ENCODE assay signal across 8 cellular contexts in genomic region chr15:45200001-45200798, GRCh38. TPM values are rescaled to one million over a fixed set of nuclear protein-coding genes. Genes with fewer than 3 reads are reported as not detected.
DNase-seq lines count a peak whose midpoint lies in the region; ATAC-seq and TF ChIP-seq lines count a peak whose summit lies in the region.

No MANE protein-coding gene starts in this region.

- H3K36me3 ChIP-seq in Panc1 (ENCODE audit: control insufficient read depth, insufficient read depth, low read length) = no peaks in the 10 kb centered on the region

- CTCF ChIA-PET in Panc1 (lab: Charles Lee) = interaction anchor here (0.6 to 1.1 kb wide), 5 partner anchors 37 to 1618 kb away, joined by 4 to 6 read pairs (median 5); no protein-coding TSS in a partner anchor

- TF ChIP-seq CTCF in Panc1 (IDR thresholded peaks at IDR 0.05) (no peak), fibroblast of pulmonary artery (IDR thresholded peaks at IDR 0.05; ENCODE audit: low read length, missing control alignments) (no peak), nephron progenitor cell (IDR thresholded peaks at IDR 0.05) (no peak)

- H3K27me3 Mint-ChIP-seq in activated T-cell treated with anti-CD3 and anti-CD28 coated beads, Interleukin-2, amount 50 U/mL, for 72 hours (ENCODE audit: low read depth) = no peaks in the 10 kb centered on the region
- H3K27me3 Mint-ChIP-seq in nephron progenitor cell (ENCODE audit: low read depth, poor library complexity) = peaks cover 10% of the 10 kb centered on the region

- H3K4me3 ChIP-seq in Panc1 (ENCODE audit: low read depth in 2 of 2, low read length in 2 of 2) = peak overlapping the region; percentile 86 to 100
- peak overlapping the region; percentile 87 for H3K4me3 ChIP-seq in fibroblast of pulmonary artery (replicated peaks; ENCODE audit: low read depth, low read length)

- TSS peak; percentile 100 for BruUV-seq in Panc1 (replicated peaks; lab: Mats Ljungman, UMichigan)

- no peak overlapping the region for H3K4me3 Mint-ChIP-seq in activated T-cell treated with anti-CD3 and anti-CD28 coated beads, Interleukin-2, amount 50 U/mL, for 72 hours
- no peak overlapping the region for H3K4me3 Mint-ChIP-seq in nephron progenitor cell

- intact Hi-C loops in Panc1 (cut with micrococcal nuclease; ENCODE audit: unreplicated experiment) = loop anchor here (2.0 kb wide), 1 partner anchor 37 kb away; no protein-coding TSS in a partner anchor

- H3K9me3 ChIP-seq in Panc1 (ENCODE audit: control insufficient read depth, insufficient read depth, low read depth, low read length) = no peaks in the 10 kb centered on the region

- peak overlapping the region; percentile 90 for H3K27ac ChIP-seq in Panc1 (ENCODE audit: low read length)

- POLR2A ChIA-PET in Panc1 (lab: Charles Lee) = interaction anchor here (0.7 kb wide), 3 partner anchors 33 to 78 kb away, joined by 3 to 14 read pairs (median 3); no protein-coding TSS in a partner anchor

- peaks cover 6% of the 10 kb centered on the region for H3K4me1 ChIP-seq in Panc1 (ENCODE audit: control insufficient read depth, insufficient read depth, low read length)

- no peaks in the 10 kb centered on the region for H3K36me3 Mint-ChIP-seq in activated T-cell treated with anti-CD3 and anti-CD28 coated beads, Interleukin-2, amount 50 U/mL, for 72 hours (ENCODE audit: insufficient read depth in 2 of 2)
- H3K36me3 Mint-ChIP-seq in nephron progenitor cell (ENCODE audit: low read depth) = no peaks in the 10 kb centered on the region

- H3K4me1 Mint-ChIP-seq in activated T-cell treated with anti-CD3 and anti-CD28 coated beads, Interleukin-2, amount 50 U/mL, for 72 hours (ENCODE audit: low read depth) = peaks cover 13% of the 10 kb centered on the region
- H3K4me1 Mint-ChIP-seq in nephron progenitor cell = peaks cover 8% of the 10 kb centered on the region

- no peaks in the 10 kb centered on the region for H3K27me3 ChIP-seq in Panc1 (ENCODE audit: control insufficient read depth, insufficient read depth, low read length)

- DNase-seq in DMS53 (lab: John Stamatoyannopoulos, UW) (peak; percentile 95), KG1 (lab: John Stamatoyannopoulos, UW) (peak; percentile 93), Panc1 (ENCODE audit: low read depth, low spot score) (peak; percentile 99), fibroblast of pulmonary artery (ENCODE audit: low read depth) (peak; percentile 93), nephron progenitor cell (peak; percentile 97)
- DNase-seq in activated T-cell treated with anti-CD3 and anti-CD28 coated beads, Interleukin-2, amount 50 U/mL, for 72 hours = peak; percentile 95 to 98
- DNase-seq in stimulated activated naive CD8-positive, alpha-beta T cell treated with anti-CD3 and anti-CD28 coated beads, Interleukin-15, Interleukin-2, amounts not matched to agents 100 U/mL and 50 U/mL, for 24 hours = peak; percentile 91

- ATAC-seq in GM21717 (IDR thresholded peaks at IDR 0.05; ENCODE audit: unreplicated experiment) (peak; percentile 35), Panc1 (peak; percentile 81)
- peak; percentile 57 to 64 for ATAC-seq in activated T-cell treated with anti-CD3 and anti-CD28 coated beads, Interleukin-2, amount 50 U/mL, for 72 hours (replicated peaks in 1 of 2)
- ATAC-seq in stimulated activated naive CD8-positive, alpha-beta T cell treated with anti-CD3 and anti-CD28 coated beads, Interleukin-15, Interleukin-2, amounts not matched to agents 100 U/mL and 50 U/mL, for 24 hours = peak; percentile 48

- no peaks in the 10 kb centered on the region for H3K9me3 Mint-ChIP-seq in activated T-cell treated with anti-CD3 and anti-CD28 coated beads, Interleukin-2, amount 50 U/mL, for 72 hours
- H3K9me3 Mint-ChIP-seq in nephron progenitor cell = no peaks in the 10 kb centered on the region

- no peak overlapping the region for H3K27ac Mint-ChIP-seq in activated T-cell treated with anti-CD3 and anti-CD28 coated beads, Interleukin-2, amount 50 U/mL, for 72 hours
- H3K27ac Mint-ChIP-seq in nephron progenitor cell = no peak overlapping the region

- in situ Hi-C loops in Panc1 (cut with HindIII; ENCODE audit: low pct_unique_long_range_greater_than_20kb, low sequenced_read_pairs) = no loop called here

RNA-seq across cellular contexts. Expression of gene SHF, which starts 12.4 kb away (rescaled TPM):
- 3.0 TPM for total RNA-seq in Panc1 (2021; ENCODE audit: unreplicated experiment)
- polyA plus RNA-seq in Panc1 (2012; ENCODE audit: insufficient read length) = 4.5 TPM
- total RNA-seq in activated T-cell treated with anti-CD3 and anti-CD28 coated beads, Interleukin-2, amount 50 U/mL, for 72 hours = 10 to 100 TPM; 11.7 to 16.8 TPM

RNA-seq across cellular contexts. Expression of gene SLC28A2, which starts 51.8 kb away (rescaled TPM):
- 0.23 TPM for total RNA-seq in Panc1 (2021; ENCODE audit: unreplicated experiment)
- polyA plus RNA-seq in Panc1 (2012; ENCODE audit: insufficient read length) = not detected
- total RNA-seq in activated T-cell treated with anti-CD3 and anti-CD28 coated beads, Interleukin-2, amount 50 U/mL, for 72 hours = not detected

Comparison
In these comparisons a context has a peak if more than half of its experiments do, and no peak if none do; other contexts are left out.
1. Peak in every context shown above with its lines: DNase-seq, ATAC-seq, H3K4me3 ChIP-seq and H3K27ac ChIP-seq.